ENCODE assay signal across 1 cellular context in genomic region chr9:128901822-128902221, GRCh38.
TF ChIP-seq lines count a peak whose summit lies in the region.

No MANE protein-coding gene starts in this region.

TF ChIP-seq in A549, 52 proteins besides CTCF, POLR2A, EP300 and RAD21:
- no peak for TF ChIP-seq BHLHE40 (IDR thresholded peaks at IDR 0.05; ENCODE audit: low read depth, low read length)
- no peak for TF ChIP-seq NPAS2 (CRISPR knock-in tag; IDR thresholded peaks at IDR 0.05; ENCODE audit: borderline replicate concordance)
- TF ChIP-seq, protein P1, sequence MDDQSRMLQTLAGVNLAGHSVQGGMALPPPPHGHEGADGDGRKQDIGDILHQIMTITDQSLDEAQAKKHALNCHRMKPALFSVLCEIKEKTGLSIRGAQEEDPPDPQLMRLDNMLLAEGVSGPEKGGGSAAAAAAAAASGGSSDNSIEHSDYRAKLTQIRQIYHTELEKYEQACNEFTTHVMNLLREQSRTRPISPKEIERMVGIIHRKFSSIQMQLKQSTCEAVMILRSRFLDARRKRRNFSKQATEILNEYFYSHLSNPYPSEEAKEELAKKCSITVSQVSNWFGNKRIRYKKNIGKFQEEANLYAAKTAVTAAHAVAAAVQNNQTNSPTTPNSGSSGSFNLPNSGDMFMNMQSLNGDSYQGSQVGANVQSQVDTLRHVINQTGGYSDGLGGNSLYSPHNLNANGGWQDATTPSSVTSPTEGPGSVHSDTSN (IDR thresholded peaks at IDR 0.05), result no peak
- TF ChIP-seq RARB (CRISPR knock-in tag; IDR thresholded peaks at IDR 0.05), result no peak
- no peak for TF ChIP-seq REST (IDR thresholded peaks at IDR 0.05)
- TF ChIP-seq, protein P2, sequence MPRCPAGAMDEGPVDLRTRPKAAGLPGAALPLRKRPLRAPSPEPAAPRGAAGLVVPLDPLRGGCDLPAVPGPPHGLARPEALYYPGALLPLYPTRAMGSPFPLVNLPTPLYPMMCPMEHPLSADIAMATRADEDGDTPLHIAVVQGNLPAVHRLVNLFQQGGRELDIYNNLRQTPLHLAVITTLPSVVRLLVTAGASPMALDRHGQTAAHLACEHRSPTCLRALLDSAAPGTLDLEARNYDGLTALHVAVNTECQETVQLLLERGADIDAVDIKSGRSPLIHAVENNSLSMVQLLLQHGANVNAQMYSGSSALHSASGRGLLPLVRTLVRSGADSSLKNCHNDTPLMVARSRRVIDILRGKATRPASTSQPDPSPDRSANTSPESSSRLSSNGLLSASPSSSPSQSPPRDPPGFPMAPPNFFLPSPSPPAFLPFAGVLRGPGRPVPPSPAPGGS (IDR thresholded peaks at IDR 0.05), result no peak
- no peak for TF ChIP-seq MAFK (IDR thresholded peaks at IDR 0.05; ENCODE audit: partially characterized antibody)
- no peak for TF ChIP-seq RCOR1 (IDR thresholded peaks at IDR 0.05; ENCODE audit: low read depth, low read length)
- TF ChIP-seq ELK1 (IDR thresholded peaks at IDR 0.05; ENCODE audit: low read depth, low read length), result no peak
- TF ChIP-seq KDM1A (IDR thresholded peaks at IDR 0.05; ENCODE audit: low read depth), result no peak
- TF ChIP-seq NR3C1 (IDR thresholded peaks at IDR 0.05), result no peak
- TF ChIP-seq SMC3 (IDR thresholded peaks at IDR 0.05), result no peak
- TF ChIP-seq ATOH8 (CRISPR knock-in tag; IDR thresholded peaks at IDR 0.05; ENCODE audit: low read depth), result no peak
- no peak for TF ChIP-seq HOXB5 (CRISPR knock-in tag; IDR thresholded peaks at IDR 0.05)
- TF ChIP-seq FOSL2 (IDR thresholded peaks at IDR 0.05), result no peak
- no peak for TF ChIP-seq FOSL2 (CRISPR knock-in tag; IDR thresholded peaks at IDR 0.05)
- TF ChIP-seq HDAC2 (IDR thresholded peaks at IDR 0.05), result no peak
- no peak for TF ChIP-seq MYC (IDR thresholded peaks at IDR 0.05; ENCODE audit: borderline replicate concordance, low read length)
- TF ChIP-seq FOXS1 (CRISPR knock-in tag; IDR thresholded peaks at IDR 0.05), result no peak
